In the genomic region with DNA sequence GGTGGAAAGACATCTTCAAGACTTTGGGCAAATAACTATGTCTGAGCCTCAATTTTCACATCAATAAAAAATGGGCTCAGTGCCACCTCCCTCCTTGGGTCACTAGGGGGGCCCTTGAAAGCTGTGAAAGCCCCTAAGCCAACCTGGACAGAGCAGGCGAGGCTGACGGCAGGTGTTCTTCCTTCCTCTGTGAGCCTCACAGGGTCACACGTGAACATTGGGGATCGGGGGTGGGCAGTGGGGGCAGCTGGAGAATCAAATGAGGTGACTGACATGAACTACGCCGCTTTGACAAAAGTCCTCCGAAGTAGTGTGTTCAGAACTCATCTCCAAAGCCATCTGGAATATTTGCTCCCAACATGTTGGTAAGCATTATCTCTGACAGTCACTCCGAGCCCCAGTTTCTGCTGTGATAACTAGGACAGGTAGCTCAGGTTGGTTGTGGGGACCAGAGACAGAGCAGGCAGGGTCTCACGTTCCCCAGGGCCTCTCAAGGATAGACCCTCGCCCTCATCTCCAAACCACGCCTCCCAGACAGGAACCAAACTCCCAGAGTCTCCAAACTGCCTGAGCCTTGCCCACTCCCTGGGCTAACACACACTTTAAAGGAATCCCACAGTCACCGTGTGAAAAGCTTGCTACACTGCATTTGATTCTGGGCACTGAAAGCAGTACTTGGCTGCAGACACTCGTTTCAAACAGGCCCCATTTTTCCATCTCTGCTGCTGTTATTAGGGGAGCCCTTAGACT, we compare ENCODE assay signal across 8 cellular contexts. TPM values are rescaled to one million over a fixed set of nuclear protein-coding genes. Genes with fewer than 3 reads are reported as not detected.
DNase-seq lines count a peak whose midpoint lies in the region; ATAC-seq and TF ChIP-seq lines count a peak whose summit lies in the region.

No MANE protein-coding gene starts in this region.

- H3K36me3 ChIP-seq in tibial artery: no peaks in the 10 kb centered on the region

- no peak overlapping the region for H3K27ac Mint-ChIP-seq in activated T-cell treated with anti-CD3 and anti-CD28 coated beads, Interleukin-2, amount 50 U/mL, for 72 hours
- H3K27ac Mint-ChIP-seq in activated CD8-positive, alpha-beta T cell treated with anti-CD3 and anti-CD28 coated beads for 36 hours: no peak overlapping the region
- peak overlapping the region in 5 of 6 donors; percentile 41 to 68 (median 63) for H3K27ac Mint-ChIP-seq in immature natural killer cell

- CTCF ChIA-PET in activated CD8-positive, alpha-beta T cell treated with anti-CD3 and anti-CD28 coated beads for 36 hours (lab: Charles Lee): interaction anchor here (3.1 to 5.8 kb wide), 3 partner anchors 19 to 63 kb away, joined by 15 to 40 read pairs (median 17); no protein-coding TSS in a partner anchor

- H3K27me3 Mint-ChIP-seq in activated T-cell treated with anti-CD3 and anti-CD28 coated beads, Interleukin-2, amount 50 U/mL, for 72 hours (ENCODE audit: low read depth): peaks cover 7% of the 10 kb centered on the region
- H3K27me3 Mint-ChIP-seq in activated CD8-positive, alpha-beta T cell treated with anti-CD3 and anti-CD28 coated beads for 36 hours: peaks cover 9% of the 10 kb centered on the region
- peaks cover 2 to 10% (median 7%) of the 10 kb centered on the region in 3 donors for H3K27me3 Mint-ChIP-seq in immature natural killer cell (ENCODE audit: low read depth in 3 of 3)

- H3K27me3 ChIP-seq in tibial artery: no peaks in the 10 kb centered on the region

- H3K4me3 Mint-ChIP-seq in activated T-cell treated with anti-CD3 and anti-CD28 coated beads, Interleukin-2, amount 50 U/mL, for 72 hours: peak overlapping the region; percentile 75 to 85
- peak overlapping the region; percentile 73 for H3K4me3 Mint-ChIP-seq in activated CD8-positive, alpha-beta T cell treated with anti-CD3 and anti-CD28 coated beads for 36 hours
- H3K4me3 Mint-ChIP-seq in immature natural killer cell: peak overlapping the region; percentile 81 to 89 (median 84)

- H3K4me3 ChIP-seq in tibial artery: peak overlapping the region; percentile 33 to 84

- no peaks in the 10 kb centered on the region for H3K9me3 ChIP-seq in tibial artery

- no peaks in the 10 kb centered on the region for H3K36me3 Mint-ChIP-seq in activated T-cell treated with anti-CD3 and anti-CD28 coated beads, Interleukin-2, amount 50 U/mL, for 72 hours (ENCODE audit: insufficient read depth in 2 of 2)
- no peaks in the 10 kb centered on the region for H3K36me3 Mint-ChIP-seq in activated CD8-positive, alpha-beta T cell treated with anti-CD3 and anti-CD28 coated beads for 36 hours (ENCODE audit: low read depth)
- H3K36me3 Mint-ChIP-seq in immature natural killer cell: no peaks in the 10 kb centered on the region

- H3K9me3 Mint-ChIP-seq in activated T-cell treated with anti-CD3 and anti-CD28 coated beads, Interleukin-2, amount 50 U/mL, for 72 hours: no peaks in the 10 kb centered on the region
- H3K9me3 Mint-ChIP-seq in activated CD8-positive, alpha-beta T cell treated with anti-CD3 and anti-CD28 coated beads for 36 hours: no peaks in the 10 kb centered on the region
- no peaks in the 10 kb centered on the region for H3K9me3 Mint-ChIP-seq in immature natural killer cell

- ATAC-seq in activated T-cell treated with anti-CD3 and anti-CD28 coated beads, Interleukin-2, amount 50 U/mL, for 72 hours (replicated peaks in 1 of 2): no peak
- ATAC-seq in activated CD8-positive, alpha-beta T cell treated with anti-CD3 and anti-CD28 coated beads for 36 hours: peak; percentile 6

- H3K27ac ChIP-seq in tibial artery: peak overlapping the region; percentile 39 to 51

- intact Hi-C loops in activated CD8-positive, alpha-beta T cell treated with anti-CD3 and anti-CD28 coated beads for 36 hours (cut with micrococcal nuclease): no loop called here
- intact Hi-C loops in tibial artery (cut with DNase I; ENCODE audit: low total_unique reads): loop anchor here (10.0 kb wide), 1 partner anchor 306 kb away; a partner anchor contains a TSS

- no peak for DNase-seq in activated T-cell treated with anti-CD3 and anti-CD28 coated beads, Interleukin-2, amount 50 U/mL, for 72 hours
- DNase-seq in activated T-cell treated with anti-CD3 and anti-CD28 coated beads for 4 hours: no peak
- DNase-seq in activated CD8-positive, alpha-beta T cell treated with anti-CD3 and anti-CD28 coated beads for 36 hours: no peak
- DNase-seq in immature natural killer cell: no peak
- no peak for DNase-seq in tibial artery
- DNase-seq in germinal center (ENCODE audit: low spot score): no peak
- no peak for DNase-seq in NCI-H1930 (lab: John Stamatoyannopoulos, UW)
- DNase-seq in activated gamma-delta T cell (lab: John Stamatoyannopoulos, UW): no peak

- no peak for TF ChIP-seq CTCF in activated CD8-positive, alpha-beta T cell treated with anti-CD3 and anti-CD28 coated beads for 36 hours (IDR thresholded peaks at IDR 0.05)
- TF ChIP-seq CTCF in tibial artery (IDR thresholded peaks at IDR 0.05): no peak

- POLR2A ChIA-PET in activated CD8-positive, alpha-beta T cell treated with anti-CD3 and anti-CD28 coated beads for 36 hours (lab: Charles Lee): interaction anchor here (1.7 kb wide), 1 partner anchor 10 kb away, joined by 7 read pairs; no protein-coding TSS in a partner anchor

- H3K4me1 Mint-ChIP-seq in activated T-cell treated with anti-CD3 and anti-CD28 coated beads, Interleukin-2, amount 50 U/mL, for 72 hours (ENCODE audit: low read depth): peaks cover 5% of the 10 kb centered on the region
- peaks cover 18% of the 10 kb centered on the region for H3K4me1 Mint-ChIP-seq in activated CD8-positive, alpha-beta T cell treated with anti-CD3 and anti-CD28 coated beads for 36 hours (ENCODE audit: low read depth)
- H3K4me1 Mint-ChIP-seq in immature natural killer cell: peaks cover 11 to 20% of the 10 kb centered on the region in 2 donors

- peaks cover 0 to 43% (median 36%) of the 10 kb centered on the region in 4 donors for H3K4me1 ChIP-seq in tibial artery

RNA-seq across cellular contexts. Expression of a gene that starts 0.8 kb away (rescaled TPM):
- 1 to 10 TPM; 5.3 to 7.4 TPM for total RNA-seq in activated T-cell treated with anti-CD3 and anti-CD28 coated beads, Interleukin-2, amount 50 U/mL, for 72 hours
- total RNA-seq in activated CD8-positive, alpha-beta T cell treated with anti-CD3 and anti-CD28 coated beads for 36 hours: 1 to 10 TPM; 1.8 to 2.8 TPM
- polyA plus RNA-seq in immature natural killer cell: 1 to 10 TPM; 2.5 to 7.2 (median 5.8) TPM

Comparison
In these comparisons a context has a peak if more than half of its experiments do, and no peak if none do; other contexts are left out.
1. H3K27ac Mint-ChIP-seq: peak in immature natural killer cell (5 of 6); none in activated T-cell treated with anti-CD3 and anti-CD28 coated beads, Interleukin-2, amount 50 U/mL, for 72 hours (single experiment) and activated CD8-positive, alpha-beta T cell treated with anti-CD3 and anti-CD28 coated beads for 36 hours (single experiment).
2. Peak in every context shown above with its lines, with median percentiles within 50 percentile points of each other: H3K4me3 Mint-ChIP-seq.